In genomic region chr6:42158011-42158410, GRCh38 we compare ENCODE assay signal across 21 cellular contexts. TPM values are rescaled to one million over a fixed set of nuclear protein-coding genes. Genes with fewer than 3 reads are reported as not detected.
DNase-seq lines count a peak whose midpoint lies in the region; ATAC-seq and TF ChIP-seq lines count a peak whose summit lies in the region.
"Had no signal": no experiment of that assay in that cellular context is flagged by ENCODE, and none has a peak within 500 bp of the region (broad histone marks: within the 10 kb centered on the region; RNA-seq: fewer than 3 reads in every experiment).

No MANE protein-coding gene starts in this region.

- H2BK120ac ChIP-seq in mesendoderm (ENCODE audit: low read depth, low read length), result no peak overlapping the region

- H2AK5ac ChIP-seq in mesendoderm (ENCODE audit: low read length), result no peak overlapping the region

- H3K4me1 ChIP-seq in heart right ventricle, result peaks cover 0 to 3% (median 0%) of the 10 kb centered on the region in 9 donors
- peaks cover 2% of the 10 kb centered on the region for H3K4me1 ChIP-seq in mesendoderm (ENCODE audit: control insufficient read depth, low read depth, low read length)

- no peak overlapping the region for H2BK5ac ChIP-seq in mesendoderm (ENCODE audit: low read length)

- H3K9ac ChIP-seq in mesendoderm (ENCODE audit: low read length), result no peak overlapping the region

- intact Hi-C loops in heart right ventricle (cut with DNase I), result no loop called here

- ATAC-seq in heart right ventricle, result peak in 5 of 8 donors; percentile 20 to 88 (median 66)
- ATAC-seq: Panc1 had no signal

- H3K27me3 ChIP-seq in heart right ventricle (peaks cover 0 to 3% (median 0%) of the 10 kb centered on the region in 7 donors), mesendoderm (ENCODE audit: insufficient read depth, low read length, poor library complexity) (no peaks in the 10 kb centered on the region)
- H3K27me3 ChIP-seq: thyroid gland had no signal

- no peak overlapping the region for H3K18ac ChIP-seq in mesendoderm (ENCODE audit: low read length)

- DNase-seq in AG09319 (ENCODE audit: extremely low read depth, low read depth) (peak; percentile 39), amniotic epithelial cell (ENCODE audit: low read depth) (peak; percentile 31), heart right ventricle (no peak), DMS 273 (lab: John Stamatoyannopoulos, UW; ENCODE audit: unreplicated experiment) (no peak), GM19240 (ENCODE audit: insufficient read length, low spot score) (no peak), mesendoderm (no peak)
- DNase-seq: ACHN; activated CD4-positive, alpha-beta T cell treated with anti-CD3 and anti-CD28 coated beads for 4 hours; dermis blood vessel endothelial cell; DMS 273 treated with DMSO at 0.1 percent for 48 hours; HCEC 1CT; kidney; naive B cell; NCI-H146; NCI-H526; T-helper 2 cell; thyroid gland had no signal

- H3K4me2 ChIP-seq in mesendoderm (ENCODE audit: low read length), result no peak overlapping the region

- no peak overlapping the region for H4K5ac ChIP-seq in mesendoderm (ENCODE audit: low read length)

- no peaks in the 10 kb centered on the region for H3K79me1 ChIP-seq in mesendoderm (ENCODE audit: low read length)

- 41 to 46% methylated on average over 2 of the region's 2 CpGs for WGBS in heart right ventricle, 2 donors
- WGBS in mesendoderm (ENCODE audit: extremely low coverage, insufficient coverage, low lambda C conversion rate), result no CpG with 5 or more reads among the region's 2 CpGs

- no peak overlapping the region for H4K8ac ChIP-seq in mesendoderm (ENCODE audit: low read depth, low read length)

- no peak overlapping the region for H3K4me3 ChIP-seq in heart right ventricle
- no peak overlapping the region for H3K4me3 ChIP-seq in mesendoderm (ENCODE audit: low read length)
- H3K4me3 ChIP-seq: thyroid gland had no signal

- no peaks in the 10 kb centered on the region for H3K36me3 ChIP-seq in heart right ventricle
- H3K36me3 ChIP-seq in mesendoderm (ENCODE audit: control insufficient read depth, insufficient read depth, low read length), result no peaks in the 10 kb centered on the region
- H3K36me3 ChIP-seq: thyroid gland had no signal

- no peaks in the 10 kb centered on the region for H3K79me2 ChIP-seq in mesendoderm (ENCODE audit: control insufficient read depth, insufficient read depth, low read length)

- no peaks in the 10 kb centered on the region for H3K9me3 ChIP-seq in heart right ventricle
- H3K9me3 ChIP-seq: thyroid gland had no signal

- no peak overlapping the region for H3K27ac ChIP-seq in heart right ventricle
- H3K27ac ChIP-seq in mesendoderm (ENCODE audit: low read depth, low read length), result no peak overlapping the region
- H3K27ac ChIP-seq: HL-60, thyroid gland had no signal

- TF ChIP-seq CTCF in AG09319 (IDR thresholded peaks at IDR 0.05; ENCODE audit: low read depth, low read length), result no peak
- no peak for TF ChIP-seq CTCF in heart right ventricle (IDR thresholded peaks at IDR 0.05)

- no peak overlapping the region for H3K4ac ChIP-seq in mesendoderm (ENCODE audit: low read depth, low read length)

- H3K23ac ChIP-seq in mesendoderm (ENCODE audit: low read length), result no peak overlapping the region

- H3K56ac ChIP-seq in mesendoderm (ENCODE audit: low read length), result no peak overlapping the region

- no peak overlapping the region for H2BK15ac ChIP-seq in mesendoderm (replicated peaks; ENCODE audit: low read depth)

RNA-seq across cellular contexts. Expression of gene GUCA1A, which starts 15.2 kb away (rescaled TPM):
- total RNA-seq in heart right ventricle, result not detected
- not detected for polyA plus RNA-seq in heart right ventricle
- 0.73 TPM for polyA plus RNA-seq in mesendoderm (2013, experiment 1 of 2)
- polyA plus RNA-seq in mesendoderm (2013, experiment 2 of 2), result 0.78 TPM
- total RNA-seq: activated T-helper 1 cell treated with anti-CD3 and anti-CD28 coated beads, Interleukin-12 subunit alpha, Interleukin-12 subunit beta, Interleukin-2, Interleukin-4 antibody, amounts not matched to agents 30 ng/mL and 10 ng/mL and 1 ng/mL, durations not matched to agents 14 hours and 24 hours and 36 hours; dermis blood vessel endothelial cell; kidney; LHCN-M2; thyroid gland had no signal

RNA-seq across cellular contexts. Expression of gene C6orf132, which starts 15.6 kb away (rescaled TPM):
- 1 to 10 TPM in 9 of 10 donors, under 1 TPM in 1; 0.92 to 2.9 (median 2.1) TPM for total RNA-seq in heart right ventricle
- 1 to 10 TPM in 1 of 2 donors, under 1 TPM in 1; 0.23 to 1.8 TPM for polyA plus RNA-seq in heart right ventricle
- 41.7 TPM for polyA plus RNA-seq in mesendoderm (2013, experiment 1 of 2)
- 44.6 TPM for polyA plus RNA-seq in mesendoderm (2013, experiment 2 of 2)
- total RNA-seq: dermis blood vessel endothelial cell had no signal

RNA-seq across cellular contexts. Expression of gene GUCA1B, which starts 36.7 kb away (rescaled TPM):
- total RNA-seq in heart right ventricle, result 1 to 10 TPM in 8 of 10 donors, under 1 TPM in 2; 0.34 to 2.8 (median 1.9) TPM
- under 1 TPM; 0.28 to 0.59 TPM for polyA plus RNA-seq in heart right ventricle
- polyA plus RNA-seq in mesendoderm (2013, experiment 1 of 2), result 0.06 TPM
- 0.11 TPM for polyA plus RNA-seq in mesendoderm (2013, experiment 2 of 2)

RNA-seq across cellular contexts. Expression of gene MRPS10, which starts 59.6 kb away (rescaled TPM):
- 10 to 100 TPM; 47.4 to 82.1 (median 63.1) TPM for total RNA-seq in heart right ventricle
- 10 to 100 TPM; 22.6 to 30.7 TPM for polyA plus RNA-seq in heart right ventricle
- 34.9 TPM for polyA plus RNA-seq in mesendoderm (2013, experiment 1 of 2)
- polyA plus RNA-seq in mesendoderm (2013, experiment 2 of 2), result 36.3 TPM

Comparison
In these comparisons a context has a peak if more than half of its experiments do, and no peak if none do; other contexts are left out.
1. DNase-seq: peak in AG09319 (single experiment) and amniotic epithelial cell (single experiment); none in heart right ventricle (0 of 2), DMS 273 (single experiment), GM19240 (single experiment) and mesendoderm (single experiment).